ENCODE assay signal across 21 cellular contexts in genomic region chr5:107968998-107969397, GRCh38.
DNase-seq lines count a peak whose midpoint lies in the region; ATAC-seq and TF ChIP-seq lines count a peak whose summit lies in the region.
"Had no signal": no experiment of that assay in that cellular context is flagged by ENCODE, and none has a peak within 500 bp of the region (broad histone marks: within the 10 kb centered on the region; RNA-seq: fewer than 3 reads in every experiment).

No MANE protein-coding gene starts in this region.

- H3K36me3 ChIP-seq in mammary epithelial cell (ENCODE audit: insufficient read depth, low read length) (no peaks in the 10 kb centered on the region), Karpas-422 (ENCODE audit: insufficient read depth, low read length) (no peaks in the 10 kb centered on the region)
- H3K36me3 ChIP-seq: gastrocnemius medialis, Peyer's patch had no signal

- H3K9me2 ChIP-seq in Karpas-422 (replicated peaks; ENCODE audit: insufficient read depth, low read length), result no peaks in the 10 kb centered on the region

- no peak overlapping the region for H4K5ac ChIP-seq in H9 (ENCODE audit: insufficient read length, low read depth, low read length)

- H3K27ac Mint-ChIP-seq in H9, result no peak overlapping the region
- H3K27ac Mint-ChIP-seq: activated naive CD4-positive, alpha-beta T cell treated with anti-CD3 and anti-CD28 coated beads, Interleukin-2, amount 50 U/mL, for 24 hours; effector memory CD8-positive, alpha-beta T cell had no signal

- no peak overlapping the region for H2BK120ac ChIP-seq in H9 (ENCODE audit: low read depth, low read length, poor library complexity, severe bottlenecking)

- no peak for ATAC-seq in GM19351 (IDR thresholded peaks at IDR 0.05; ENCODE audit: unreplicated experiment)
- ATAC-seq: effector memory CD8-positive, alpha-beta T cell; gastrocnemius medialis; GM12878; sciatic nerve had no signal

- H2BK5ac ChIP-seq in H9 (ENCODE audit: insufficient read length, low read length), result no peak overlapping the region

- no peak overlapping the region for H3T11ph ChIP-seq in H9 (ENCODE audit: low read length)

- no peak overlapping the region for H3K4me3 Mint-ChIP-seq in H9
- H3K4me3 Mint-ChIP-seq: activated naive CD4-positive, alpha-beta T cell treated with anti-CD3 and anti-CD28 coated beads, Interleukin-2, amount 50 U/mL, for 24 hours; effector memory CD8-positive, alpha-beta T cell had no signal

- no peaks in the 10 kb centered on the region for H3K9me3 Mint-ChIP-seq in H9
- H3K9me3 Mint-ChIP-seq: activated naive CD4-positive, alpha-beta T cell treated with anti-CD3 and anti-CD28 coated beads, Interleukin-2, amount 50 U/mL, for 24 hours; effector memory CD8-positive, alpha-beta T cell had no signal

- no peak overlapping the region for H3K23ac ChIP-seq in H9 (ENCODE audit: insufficient read length, low read depth, low read length)

- dilution Hi-C loops in mammary epithelial cell (cut with HindIII; ENCODE audit: low sequenced_read_pairs), result no loop called here

- H2AFZ ChIP-seq in mammary epithelial cell (ENCODE audit: low read depth, low read length) (no peak overlapping the region), Karpas-422 (ENCODE audit: low read length) (no peak overlapping the region), H9 (ENCODE audit: low read length) (no peak overlapping the region)

- intact Hi-C loops in mammary epithelial cell (cut with micrococcal nuclease), result no loop called here

- TF ChIP-seq EP300 in Ishikawa (IDR thresholded peaks at IDR 0.05; ENCODE audit: borderline replicate concordance), result no peak

- H4K91ac ChIP-seq in H9 (ENCODE audit: insufficient read length, low read depth, low read length), result no peak overlapping the region

- H3K4me1 Mint-ChIP-seq in H9, result peaks cover 20 to 22% of the 10 kb centered on the region in 2 experiments
- H3K4me1 Mint-ChIP-seq: activated naive CD4-positive, alpha-beta T cell treated with anti-CD3 and anti-CD28 coated beads, Interleukin-2, amount 50 U/mL, for 24 hours had no signal

- in situ Hi-C loops in mammary epithelial cell (cut with MboI; ENCODE audit: low sequenced_read_pairs in 2 of 2), result no loop called here

- no TSS peak for BruUV-seq in mammary epithelial cell (replicated peaks; lab: Mats Ljungman, UMichigan)

- H3K4me1 ChIP-seq in mammary epithelial cell (ENCODE audit: insufficient read depth, low read length), result peaks cover 3% of the 10 kb centered on the region
- H3K4me1 ChIP-seq in Karpas-422 (ENCODE audit: low read length), result no peaks in the 10 kb centered on the region
- peaks cover 4% of the 10 kb centered on the region; the same call in 1 of the 2 replicates for H3K4me1 ChIP-seq in H9 (ENCODE audit: insufficient read depth, low read length)
- H3K4me1 ChIP-seq: gastrocnemius medialis, Peyer's patch had no signal

- WGBS in mammary epithelial cell (ENCODE audit: low coverage, missing lambda C conversion rate), result 95% methylated on average over 4 of the region's 4 CpGs
- WGBS in H9 (ENCODE audit: extremely low coverage, insufficient read length, low lambda C conversion rate), result no CpG with 5 or more reads among the region's 4 CpGs

- H2BK15ac ChIP-seq in H9 (ENCODE audit: low read depth, low read length), result no peak overlapping the region

- no peak overlapping the region for H3K4ac ChIP-seq in H9 (ENCODE audit: low read depth, low read length)

- no peak for TF ChIP-seq RAD21 in Ishikawa (IDR thresholded peaks at IDR 0.05; ENCODE audit: low read depth)

- H3K4me2 ChIP-seq in mammary epithelial cell (ENCODE audit: insufficient read depth, low read depth, low read length) (no peak overlapping the region), Karpas-422 (ENCODE audit: low read depth, low read length, poor library complexity, severe bottlenecking) (no peak overlapping the region), H9 (ENCODE audit: insufficient read depth, insufficient read length, low read length) (no peak overlapping the region)

- H3K79me1 ChIP-seq in H9 (ENCODE audit: insufficient read depth, low read depth, low read length, poor library complexity, severe bottlenecking), result no peaks in the 10 kb centered on the region

- H3K9ac ChIP-seq in mammary epithelial cell (ENCODE audit: insufficient read depth, low read length) (no peak overlapping the region), Karpas-422 (ENCODE audit: low read length) (no peak overlapping the region), H9 (ENCODE audit: extremely low read depth, insufficient read length, low read length) (no peak overlapping the region)

- no peak overlapping the region for H2BK12ac ChIP-seq in H9 (ENCODE audit: insufficient read length, low read depth, low read length)

- H3K27ac ChIP-seq in mammary epithelial cell (ENCODE audit: insufficient read depth, low read depth, low read length) (no peak overlapping the region), Karpas-422 (ENCODE audit: low read length) (no peak overlapping the region), H9 (ENCODE audit: insufficient read length, low read depth, low read length) (no peak overlapping the region)
- H3K27ac ChIP-seq: gastrocnemius medialis, HL-60, Peyer's patch had no signal

- H3K14ac ChIP-seq in H9 (ENCODE audit: insufficient read depth, low read length), result no peak overlapping the region

- DNase-seq in EH (ENCODE audit: low read depth), result peak; percentile 77
- DNase-seq in mammary epithelial cell, result peak; percentile 29
- DNase-seq in glomerular visceral epithelial cell (ENCODE audit: extremely low spot score), result peak; percentile 64
- DNase-seq in Karpas-422, result no peak
- no peak for DNase-seq in H9
- DNase-seq in NCI-H526 (lab: John Stamatoyannopoulos, UW), result no peak
- DNase-seq: activated CD4-positive, alpha-beta T cell treated with anti-CD3 and anti-CD28 coated beads, Interleukin-2, amount 50 U/mL, for 48 hours; AML-193; effector memory CD8-positive, alpha-beta T cell; gastrocnemius medialis; KG1; NCI-H1436; occipital lobe; Peyer's patch; stimulated activated CD4-positive, alpha-beta T cell treated with anti-CD3 and anti-CD28 coated beads, Interleukin-4, amount 100 ng/mL, for 24 hours had no signal

- no peak overlapping the region for H2AK5ac ChIP-seq in H9 (ENCODE audit: insufficient read length, low read length)

- H3K9me3 ChIP-seq in mammary epithelial cell (replicated peaks; ENCODE audit: insufficient read depth, low read length), result no peaks in the 10 kb centered on the region
- no peaks in the 10 kb centered on the region for H3K9me3 ChIP-seq in Karpas-422 (ENCODE audit: low read length)
- no peaks in the 10 kb centered on the region for H3K9me3 ChIP-seq in H9 (ENCODE audit: control insufficient read depth, low read depth, low read length)
- H3K9me3 ChIP-seq: gastrocnemius medialis, Peyer's patch had no signal

- H4K20me1 ChIP-seq in mammary epithelial cell (ENCODE audit: insufficient read depth, low read length) (no peaks in the 10 kb centered on the region), Karpas-422 (ENCODE audit: insufficient read depth, low read depth, low read length) (no peaks in the 10 kb centered on the region), H9 (ENCODE audit: control insufficient read depth, insufficient read depth, insufficient read length) (no peaks in the 10 kb centered on the region)

- no peaks in the 10 kb centered on the region for H3K36me3 Mint-ChIP-seq in H9 (ENCODE audit: insufficient read depth in 1 of 3, low read depth in 3 of 3)

- TF ChIP-seq CTCF in mammary epithelial cell (conservative IDR thresholded peaks at IDR 0.05 in 1 of 2, IDR thresholded peaks at IDR 0.05 in 1 of 2; ENCODE audit: extremely low read depth in 1 of 2, insufficient read depth in 1 of 2, low read depth in 1 of 2, low read length in 2 of 2) (no peak), H9 (conservative IDR thresholded peaks at IDR 0.05) (no peak)

- no peak overlapping the region for H3K4me3 ChIP-seq in mammary epithelial cell (replicated peaks in 1 of 3; ENCODE audit: insufficient read depth in 1 of 3, low read depth in 2 of 3, low read length in 3 of 3)
- no peak overlapping the region for H3K4me3 ChIP-seq in Karpas-422 (ENCODE audit: low read length)
- H3K4me3 ChIP-seq: gastrocnemius medialis, GM12878, Peyer's patch had no signal

- no peak overlapping the region for H4K8ac ChIP-seq in H9 (replicated peaks; ENCODE audit: insufficient read length, low read depth, low read length)

- no peaks in the 10 kb centered on the region for H3K79me2 ChIP-seq in mammary epithelial cell (ENCODE audit: insufficient read depth, low read length)
- no peaks in the 10 kb centered on the region for H3K79me2 ChIP-seq in Karpas-422 (ENCODE audit: low read length)
- H3K79me2 ChIP-seq in H9 (ENCODE audit: insufficient read depth, low read length), result no peaks in the 10 kb centered on the region

- H3K27me3 Mint-ChIP-seq in H9 (ENCODE audit: low read depth), result no peaks in the 10 kb centered on the region
- H3K27me3 Mint-ChIP-seq: activated naive CD4-positive, alpha-beta T cell treated with anti-CD3 and anti-CD28 coated beads, Interleukin-2, amount 50 U/mL, for 24 hours; effector memory CD8-positive, alpha-beta T cell had no signal

- CTCF ChIA-PET in mammary epithelial cell (lab: Charles Lee; ENCODE audit: low non-redundant PET), result no interaction called here

- no peak overlapping the region for H3K18ac ChIP-seq in H9 (ENCODE audit: insufficient read length, low read depth, low read length)

- H2BK20ac ChIP-seq in H9 (ENCODE audit: low read depth, low read length, poor library complexity, severe bottlenecking), result no peak overlapping the region

- no peak overlapping the region for H3K56ac ChIP-seq in H9 (ENCODE audit: insufficient read length, low read depth, low read length)

- H3K27me3 ChIP-seq in mammary epithelial cell (ENCODE audit: insufficient read depth, low read length) (no peaks in the 10 kb centered on the region), Karpas-422 (ENCODE audit: low read length) (no peaks in the 10 kb centered on the region), H9 (ENCODE audit: insufficient read depth, low read length) (no peaks in the 10 kb centered on the region)
- H3K27me3 ChIP-seq: gastrocnemius medialis, Peyer's patch had no signal

- H3K23me2 ChIP-seq in H9 (ENCODE audit: insufficient read length, low read depth, low read length, poor library complexity, severe bottlenecking), result no peaks in the 10 kb centered on the region

Comparison
In these comparisons a context has a peak if more than half of its experiments do, and no peak if none do; other contexts are left out.
1. DNase-seq: peak in EH (single experiment), mammary epithelial cell (single experiment) and glomerular visceral epithelial cell (single experiment); none in Karpas-422 (single experiment), H9 (single experiment) and NCI-H526 (0 of 2).